14 cellular contexts compared by ENCODE assay signal in genomic region chr1:59427155-59427554, GRCh38.
DNase-seq lines count a peak whose midpoint lies in the region; ATAC-seq and TF ChIP-seq lines count a peak whose summit lies in the region.
"Had no signal": no experiment of that assay in that cellular context is flagged by ENCODE, and none has a peak within 500 bp of the region (broad histone marks: within the 10 kb centered on the region; RNA-seq: fewer than 3 reads in every experiment).

No MANE protein-coding gene starts in this region.

- CTCF ChIA-PET in activated CD8-positive, alpha-beta memory T cell treated with anti-CD3 and anti-CD28 coated beads, Interleukin-2, amount 10 ng/mL, durations not matched to agents 7 days and 5 days (lab: Charles Lee) = no interaction called here
- CTCF ChIA-PET in A673 (lab: Charles Lee) = no interaction called here

- no peak for TF ChIP-seq POLR2A in upper lobe of left lung (IDR thresholded peaks at IDR 0.05)

- H3K9me3 Mint-ChIP-seq in activated CD8-positive, alpha-beta memory T cell treated with anti-CD3 and anti-CD28 coated beads, Interleukin-2, amount 10 ng/mL, durations not matched to agents 7 days and 5 days (ENCODE audit: low read depth) = no peaks in the 10 kb centered on the region
- H3K9me3 Mint-ChIP-seq: activated naive CD4-positive, alpha-beta T cell treated with anti-CD3 and anti-CD28 coated beads, Interleukin-2, amount 10 ng/mL, durations not matched to agents 7 days and 5 days; neural progenitor cell; WTC11 had no signal

- TF ChIP-seq EP300 in upper lobe of left lung (IDR thresholded peaks at IDR 0.05) = no peak

- peak; percentile 96 to 97 (median 96) for ATAC-seq in psoas muscle
- ATAC-seq in activated CD8-positive, alpha-beta memory T cell treated with anti-CD3 and anti-CD28 coated beads, Interleukin-2, amount 10 ng/mL, durations not matched to agents 7 days and 5 days = no peak
- no peak for ATAC-seq in upper lobe of left lung (ENCODE audit: low FRiP score in 2 of 2)
- ATAC-seq: WTC11 had no signal

- WGBS in psoas muscle, 3 donors = 30 to 54% (median 34%) methylated on average over 7 of the region's 7 CpGs
- WGBS in upper lobe of left lung, 2 donors = 89 to 94% methylated on average over 7 of the region's 7 CpGs

- TF ChIP-seq CTCF in cardiac fibroblast (IDR thresholded peaks at IDR 0.05; ENCODE audit: low read depth, low read length) (no peak), psoas muscle (IDR thresholded peaks at IDR 0.05) (no peak), upper lobe of left lung (IDR thresholded peaks at IDR 0.05) (no peak), A673 (conservative IDR thresholded peaks at IDR 0.05; ENCODE audit: low read depth, low read length) (no peak)

- H3K36me3 Mint-ChIP-seq in activated CD8-positive, alpha-beta memory T cell treated with anti-CD3 and anti-CD28 coated beads, Interleukin-2, amount 10 ng/mL, durations not matched to agents 7 days and 5 days = no peaks in the 10 kb centered on the region
- H3K36me3 Mint-ChIP-seq: activated naive CD4-positive, alpha-beta T cell treated with anti-CD3 and anti-CD28 coated beads, Interleukin-2, amount 10 ng/mL, durations not matched to agents 7 days and 5 days; neural progenitor cell; WTC11 had no signal

- no peak overlapping the region for H3K4me3 ChIP-seq in cardiac fibroblast (replicated peaks in 1 of 2; ENCODE audit: low read depth in 2 of 2, low read length in 2 of 2)
- H3K4me3 ChIP-seq in psoas muscle = no peak overlapping the region
- H3K4me3 ChIP-seq in upper lobe of left lung = no peak overlapping the region
- no peak overlapping the region for H3K4me3 ChIP-seq in A673 (ENCODE audit: low read depth, low read length, poor library complexity, severe bottlenecking)
- H3K4me3 ChIP-seq: neural progenitor cell, tibial nerve had no signal

- intact Hi-C loops in psoas muscle (cut with DNase I) = loop anchor here (5.0 to 10.0 kb wide), 3 partner anchors 132 to 270 kb away; partner anchors contain the start of gene FGGY (in 1 of the 2)
- intact Hi-C loops in A673 (cut with micrococcal nuclease; ENCODE audit: unreplicated experiment) = no loop called here

- BruUV-seq in A673 (replicated peaks; lab: Mats Ljungman, UMichigan) = no TSS peak

- H3K27ac Mint-ChIP-seq in activated CD8-positive, alpha-beta memory T cell treated with anti-CD3 and anti-CD28 coated beads, Interleukin-2, amount 10 ng/mL, durations not matched to agents 7 days and 5 days = no peak overlapping the region
- H3K27ac Mint-ChIP-seq: activated naive CD4-positive, alpha-beta T cell treated with anti-CD3 and anti-CD28 coated beads, Interleukin-2, amount 10 ng/mL, durations not matched to agents 7 days and 5 days; neural progenitor cell; WTC11 had no signal

- H3K27me3 Mint-ChIP-seq in activated CD8-positive, alpha-beta memory T cell treated with anti-CD3 and anti-CD28 coated beads, Interleukin-2, amount 10 ng/mL, durations not matched to agents 7 days and 5 days = no peaks in the 10 kb centered on the region
- H3K27me3 Mint-ChIP-seq: activated naive CD4-positive, alpha-beta T cell treated with anti-CD3 and anti-CD28 coated beads, Interleukin-2, amount 10 ng/mL, durations not matched to agents 7 days and 5 days had no signal

- H3K4me1 ChIP-seq in psoas muscle = peaks cover 69% of the 10 kb centered on the region
- peaks cover 15 to 18% (median 16%) of the 10 kb centered on the region in 4 donors for H3K4me1 ChIP-seq in upper lobe of left lung
- H3K4me1 ChIP-seq in A673 (ENCODE audit: insufficient read depth, low read length, poor library complexity, severe bottlenecking) = no peaks in the 10 kb centered on the region
- H3K4me1 ChIP-seq: neural progenitor cell had no signal

- H3K36me3 ChIP-seq in psoas muscle (ENCODE audit: insufficient read depth in 1 of 2, low read depth in 1 of 2) = no peaks in the 10 kb centered on the region
- no peaks in the 10 kb centered on the region for H3K36me3 ChIP-seq in upper lobe of left lung
- no peaks in the 10 kb centered on the region for H3K36me3 ChIP-seq in A673 (ENCODE audit: insufficient read depth, low read length, poor library complexity, severe bottlenecking)
- H3K36me3 ChIP-seq: neural progenitor cell, tibial nerve had no signal

- H3K27me3 ChIP-seq in psoas muscle (ENCODE audit: insufficient read depth in 3 of 3, low read length in 2 of 3) (no peaks in the 10 kb centered on the region), upper lobe of left lung (no peaks in the 10 kb centered on the region), A673 (replicated peaks; ENCODE audit: insufficient read depth, low read depth, low read length, poor library complexity) (no peaks in the 10 kb centered on the region)
- H3K27me3 ChIP-seq: neural progenitor cell, tibial nerve had no signal

- H3K9me3 ChIP-seq in psoas muscle (no peaks in the 10 kb centered on the region), upper lobe of left lung (no peaks in the 10 kb centered on the region), A673 (ENCODE audit: low read depth, low read length, poor library complexity, severe bottlenecking) (no peaks in the 10 kb centered on the region)
- H3K9me3 ChIP-seq: tibial nerve had no signal

- POLR2A ChIA-PET in A673 (lab: Charles Lee; ENCODE audit: low non-redundant PET) = no interaction called here

- H3K4me1 Mint-ChIP-seq in activated CD8-positive, alpha-beta memory T cell treated with anti-CD3 and anti-CD28 coated beads, Interleukin-2, amount 10 ng/mL, durations not matched to agents 7 days and 5 days = peaks cover under 1% of the 10 kb centered on the region
- H3K4me1 Mint-ChIP-seq: activated naive CD4-positive, alpha-beta T cell treated with anti-CD3 and anti-CD28 coated beads, Interleukin-2, amount 10 ng/mL, durations not matched to agents 7 days and 5 days; WTC11 had no signal

- H3K27ac ChIP-seq in psoas muscle (peak overlapping the region; percentile 90), upper lobe of left lung (no peak overlapping the region), A673 (ENCODE audit: low read depth, low read length, poor library complexity, severe bottlenecking) (no peak overlapping the region)
- H3K27ac ChIP-seq: neural progenitor cell, tibial nerve had no signal

- H3K4me3 Mint-ChIP-seq in activated CD8-positive, alpha-beta memory T cell treated with anti-CD3 and anti-CD28 coated beads, Interleukin-2, amount 10 ng/mL, durations not matched to agents 7 days and 5 days = no peak overlapping the region
- H3K4me3 Mint-ChIP-seq: activated naive CD4-positive, alpha-beta T cell treated with anti-CD3 and anti-CD28 coated beads, Interleukin-2, amount 10 ng/mL, durations not matched to agents 7 days and 5 days; neural progenitor cell; WTC11 had no signal

- peak; percentile 78 for DNase-seq in EL
- peak; percentile 6 for DNase-seq in NCI-H2227 treated with DMSO at 0.1 percent for 48 hours (lab: John Stamatoyannopoulos, UW)
- peak; percentile 9 to 31 for DNase-seq in cardiac fibroblast (ENCODE audit: low read depth in 2 of 2)
- DNase-seq in psoas muscle = peak; percentile 80 to 90
- no peak for DNase-seq in activated CD8-positive, alpha-beta memory T cell treated with anti-CD3 and anti-CD28 coated beads, Interleukin-2, amount 10 ng/mL, durations not matched to agents 7 days and 5 days
- no peak for DNase-seq in upper lobe of left lung
- DNase-seq in activated gamma-delta T cell (lab: John Stamatoyannopoulos, UW) = no peak
- no peak for DNase-seq in A673 (ENCODE audit: low spot score)
- DNase-seq: activated naive CD4-positive, alpha-beta T cell treated with anti-CD3 and anti-CD28 coated beads, Interleukin-2, amount 10 ng/mL, durations not matched to agents 7 days and 5 days; DMS79; effector CD8-positive, alpha-beta T cell had no signal

Comparison
In these comparisons a context has a peak if more than half of its experiments do, and no peak if none do; other contexts are left out.
1. DNase-seq: peak in EL (single experiment), NCI-H2227 treated with DMSO at 0.1 percent for 48 hours (single experiment), cardiac fibroblast (2 of 2) and psoas muscle (2 of 2); none in activated CD8-positive, alpha-beta memory T cell treated with anti-CD3 and anti-CD28 coated beads, Interleukin-2, amount 10 ng/mL, durations not matched to agents 7 days and 5 days (single experiment), upper lobe of left lung (0 of 2), activated gamma-delta T cell (single experiment) and A673 (single experiment).
2. ATAC-seq: peak in psoas muscle (4 of 4); none in activated CD8-positive, alpha-beta memory T cell treated with anti-CD3 and anti-CD28 coated beads, Interleukin-2, amount 10 ng/mL, durations not matched to agents 7 days and 5 days (single experiment) and upper lobe of left lung (0 of 2).